Comparison of ENCODE assay signal across 8 cellular contexts in the genomic region with DNA sequence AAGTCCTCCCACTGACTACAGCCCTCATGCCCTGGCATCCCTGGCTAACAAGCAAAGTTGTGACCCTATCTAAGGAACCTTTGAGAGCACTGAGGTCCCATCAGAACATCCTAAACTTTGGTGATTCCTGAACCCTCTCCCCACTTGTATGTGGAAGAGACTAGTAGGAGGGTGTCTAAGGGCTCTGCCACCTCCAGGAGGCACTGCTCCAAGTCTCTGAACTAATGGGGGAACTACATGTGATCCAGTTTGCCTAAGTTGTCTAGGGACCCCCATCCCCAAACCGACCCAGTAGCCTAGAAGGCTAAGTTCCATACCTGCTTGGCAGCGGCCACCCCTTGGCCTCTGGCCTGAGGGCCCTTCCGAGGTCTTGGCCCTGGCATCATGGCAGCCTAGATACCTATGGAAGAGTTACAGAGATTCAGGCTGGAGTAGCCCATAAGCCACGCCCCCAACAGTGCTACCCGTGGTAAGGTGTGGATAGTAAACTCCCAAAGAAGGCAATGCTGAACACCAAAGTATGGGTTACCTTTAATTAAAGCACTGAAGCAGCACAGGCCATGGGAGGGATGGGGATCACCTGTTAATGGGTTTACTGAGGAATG. TPM values are rescaled to one million over a fixed set of nuclear protein-coding genes. Genes with fewer than 3 reads are reported as not detected.
DNase-seq lines count a peak whose midpoint lies in the region; ATAC-seq and TF ChIP-seq lines count a peak whose summit lies in the region.

No MANE protein-coding gene starts in this region.

- TF ChIP-seq CTCF in CD14-positive monocyte (IDR thresholded peaks at IDR 0.05): no peak
- no peak for TF ChIP-seq CTCF in nephron (IDR thresholded peaks at IDR 0.05; ENCODE audit: unreplicated experiment in 3 of 3)

- H3K4me3 Mint-ChIP-seq in CD14-positive monocyte (no peak overlapping the region), nephron (peak overlapping the region; percentile 97)
- H3K4me3 Mint-ChIP-seq in central memory CD8-positive, alpha-beta T cell: peak overlapping the region; percentile 96

- DNase-seq in CD14-positive monocyte (ENCODE audit: low spot score) (no peak), NCI-H146 treated with DMSO at 0.1 percent for 48 hours (lab: John Stamatoyannopoulos, UW; ENCODE audit: unreplicated experiment) (no peak), NCI-H1694 treated with DMSO at 0.1 percent for 48 hours (lab: John Stamatoyannopoulos, UW) (no peak), NCI-H2029 (lab: John Stamatoyannopoulos, UW) (no peak)
- DNase-seq in Jurkat, Clone E6-1 (ENCODE audit: low read depth, low spot score): no peak
- no peak for DNase-seq in central memory CD8-positive, alpha-beta T cell (ENCODE audit: low spot score in 2 of 2)

- H3K36me3 Mint-ChIP-seq in CD14-positive monocyte (peaks cover 34 to 44% of the 10 kb centered on the region in 2 donors), nephron (ENCODE audit: low read depth) (peaks cover 24% of the 10 kb centered on the region)
- H3K36me3 Mint-ChIP-seq in central memory CD8-positive, alpha-beta T cell (ENCODE audit: insufficient read depth): peaks cover 40% of the 10 kb centered on the region

- H3K4me3 ChIP-seq in Jurkat, Clone E6-1 (ENCODE audit: low read length): peak overlapping the region; percentile 91

- H3K9me3 Mint-ChIP-seq in CD14-positive monocyte: peaks cover 0 to 2% (median 0%) of the 10 kb centered on the region in 7 donors
- H3K9me3 Mint-ChIP-seq in central memory CD8-positive, alpha-beta T cell: no peaks in the 10 kb centered on the region
- no peaks in the 10 kb centered on the region for H3K9me3 Mint-ChIP-seq in nephron

- no peak for ATAC-seq in central memory CD8-positive, alpha-beta T cell (replicated peaks; ENCODE audit: extremely low read depth, poor library complexity, severe bottlenecking)
- no peak for ATAC-seq in HG03565 (IDR thresholded peaks at IDR 0.05; ENCODE audit: unreplicated experiment)

- H3K4me1 Mint-ChIP-seq in CD14-positive monocyte (peaks cover 25% of the 10 kb centered on the region), nephron (peaks cover 22% of the 10 kb centered on the region)
- H3K4me1 Mint-ChIP-seq in central memory CD8-positive, alpha-beta T cell: peaks cover 53% of the 10 kb centered on the region

- H3K27me3 Mint-ChIP-seq in CD14-positive monocyte (ENCODE audit: low read depth in 3 of 3): peaks cover 11 to 17% (median 12%) of the 10 kb centered on the region in 3 donors
- no peaks in the 10 kb centered on the region for H3K27me3 Mint-ChIP-seq in central memory CD8-positive, alpha-beta T cell
- H3K27me3 Mint-ChIP-seq in nephron (ENCODE audit: low read depth): peaks cover 12% of the 10 kb centered on the region

- H3K27ac Mint-ChIP-seq in CD14-positive monocyte (peak overlapping the region in 5 of 7 donors; percentile 53 to 97 (median 96)), nephron (peak overlapping the region; percentile 54 to 98 (median 83))
- peak overlapping the region; percentile 93 for H3K27ac Mint-ChIP-seq in central memory CD8-positive, alpha-beta T cell (ENCODE audit: low read depth)

- intact Hi-C loops in CD14-positive monocyte (cut with micrococcal nuclease): loop anchor here (2.0 kb wide), 2 partner anchors 40 to 308 kb away; a partner anchor contains a TSS

RNA-seq across cellular contexts. Expression of a gene that starts 1.7 kb away (rescaled TPM):
- polyA plus RNA-seq in CD14-positive monocyte: 1 to 10 TPM; 1.7 to 2.4 TPM
- polyA plus RNA-seq in Jurkat, Clone E6-1 (2012; ENCODE audit: insufficient read depth, insufficient read length): 28.2 TPM

RNA-seq across cellular contexts. Expression of a gene that starts 39.9 kb away (rescaled TPM):
- polyA plus RNA-seq in CD14-positive monocyte: under 1 TPM in 1 of 2 donors, not detected in 1; 0.12 TPM
- 19.7 TPM for polyA plus RNA-seq in Jurkat, Clone E6-1 (2012; ENCODE audit: insufficient read depth, insufficient read length)

RNA-seq across cellular contexts. Expression of a gene that starts 40.1 kb away (rescaled TPM):
- polyA plus RNA-seq in CD14-positive monocyte: 10 to 100 TPM; 25.2 to 30.9 TPM
- 130 TPM for polyA plus RNA-seq in Jurkat, Clone E6-1 (2012; ENCODE audit: insufficient read depth, insufficient read length)

Comparison
In these comparisons a context has a peak if more than half of its experiments do, and no peak if none do; other contexts are left out.
1. H3K4me3 Mint-ChIP-seq: peak in central memory CD8-positive, alpha-beta T cell (single experiment) and nephron (3 of 3); none in CD14-positive monocyte (0 of 2).
2. Peak in every context shown above with its lines, with median percentiles within 50 percentile points of each other: H3K27ac Mint-ChIP-seq.